Comparison of ENCODE assay signal across 11 cellular contexts in genomic region chr20:51526105-51526470, GRCh38. TPM values are rescaled to one million over a fixed set of nuclear protein-coding genes. Genes with fewer than 3 reads are reported as not detected.
DNase-seq lines count a peak whose midpoint lies in the region; ATAC-seq and TF ChIP-seq lines count a peak whose summit lies in the region.
"Had no signal": no experiment of that assay in that cellular context is flagged by ENCODE, and none has a peak within 500 bp of the region (broad histone marks: within the 10 kb centered on the region; RNA-seq: fewer than 3 reads in every experiment).

No MANE protein-coding gene starts in this region.

- H3K27me3 Mint-ChIP-seq in activated naive CD4-positive, alpha-beta T cell treated with anti-CD3 and anti-CD28 coated beads for 36 hours (ENCODE audit: low read depth), result no peaks in the 10 kb centered on the region

- no peak for TF ChIP-seq POLR2A in stomach (IDR thresholded peaks at IDR 0.05)

- H3K36me3 Mint-ChIP-seq in activated naive CD4-positive, alpha-beta T cell treated with anti-CD3 and anti-CD28 coated beads for 36 hours (ENCODE audit: low read depth), result peaks cover 23% of the 10 kb centered on the region

- TF ChIP-seq CTCF in stomach (IDR thresholded peaks at IDR 0.05), result no peak

- no peak for TF ChIP-seq EP300 in stomach (IDR thresholded peaks at IDR 0.05)

- no peak for ATAC-seq in GM18517 (IDR thresholded peaks at IDR 0.05; ENCODE audit: unreplicated experiment)
- ATAC-seq in GM21367 (IDR thresholded peaks at IDR 0.05; ENCODE audit: unreplicated experiment), result no peak
- ATAC-seq in GM18907 (IDR thresholded peaks at IDR 0.05; ENCODE audit: unreplicated experiment), result no peak

- CTCF ChIA-PET in activated naive CD4-positive, alpha-beta T cell treated with anti-CD3 and anti-CD28 coated beads for 36 hours (lab: Charles Lee), result interaction anchor here (0.5 to 1.9 kb wide), 5 partner anchors 12 to 71 kb away, joined by 3 to 7 read pairs (median 5); no protein-coding TSS in a partner anchor

- no peaks in the 10 kb centered on the region for H3K9me3 Mint-ChIP-seq in activated naive CD4-positive, alpha-beta T cell treated with anti-CD3 and anti-CD28 coated beads for 36 hours

- peaks cover 3 to 31% (median 17%) of the 10 kb centered on the region in 4 donors for H3K36me3 ChIP-seq in stomach
- H3K36me3 ChIP-seq: SJSA1, suprapubic skin had no signal

- H3K4me1 ChIP-seq in stomach, result peaks cover 15 to 61% (median 26%) of the 10 kb centered on the region in 4 donors
- H3K4me1 ChIP-seq: SJSA1 had no signal

- peak overlapping the region; percentile 93 for H3K27ac Mint-ChIP-seq in activated naive CD4-positive, alpha-beta T cell treated with anti-CD3 and anti-CD28 coated beads for 36 hours

- H3K27me3 ChIP-seq in stomach, result no peaks in the 10 kb centered on the region
- H3K27me3 ChIP-seq: suprapubic skin had no signal

- H3K4me3 Mint-ChIP-seq in activated naive CD4-positive, alpha-beta T cell treated with anti-CD3 and anti-CD28 coated beads for 36 hours, result peak overlapping the region; percentile 75

- no peak for DNase-seq in activated naive CD4-positive, alpha-beta T cell treated with anti-CD3 and anti-CD28 coated beads for 36 hours
- DNase-seq in activated naive CD4-positive, alpha-beta T cell treated with anti-CD3 and anti-CD28 coated beads, Interleukin-2, amount 50 U/mL, for 16 hours, result no peak
- DNase-seq in NCI-H2107 (lab: John Stamatoyannopoulos, UW), result peak; percentile 61
- DNase-seq in caudate nucleus (lab: John Stamatoyannopoulos, UW), result no peak
- DNase-seq in stomach, result no peak
- DNase-seq: NCI-H2171 treated with DMSO at 0.1 percent for 48 hours had no signal

- peaks cover 81% of the 10 kb centered on the region for H3K4me1 Mint-ChIP-seq in activated naive CD4-positive, alpha-beta T cell treated with anti-CD3 and anti-CD28 coated beads for 36 hours (ENCODE audit: low read depth)

- H3K9me3 ChIP-seq in stomach, result no peaks in the 10 kb centered on the region
- H3K9me3 ChIP-seq: SJSA1, suprapubic skin had no signal

- intact Hi-C loops in activated naive CD4-positive, alpha-beta T cell treated with anti-CD3 and anti-CD28 coated beads for 36 hours (cut with micrococcal nuclease), result no loop called here
- intact Hi-C loops in stomach (cut with DNase I; ENCODE audit: low total_unique reads), result no loop called here

- H3K27ac ChIP-seq in caudate nucleus (ENCODE audit: low read depth, low read length) (peak overlapping the region; percentile 72), stomach (peak overlapping the region in 4 of 5 donors; percentile 11 to 56 (median 16))
- H3K27ac ChIP-seq: SJSA1, suprapubic skin had no signal

- no peak overlapping the region for H3K4me3 ChIP-seq in stomach
- H3K4me3 ChIP-seq: SJSA1, suprapubic skin had no signal

- 52 to 61% (median 59%) methylated on average over 8 of the region's 8 CpGs for WGBS in stomach, 5 donors

RNA-seq across cellular contexts. Expression of gene NFATC2, which starts 16.4 kb away (rescaled TPM):
- total RNA-seq in activated naive CD4-positive, alpha-beta T cell treated with anti-CD3 and anti-CD28 coated beads for 36 hours, result 10 to 100 TPM; 15.7 to 17.4 TPM
- 10 to 100 TPM in 4 of 5 donors, 1 to 10 TPM in 1; 7.0 to 31.9 (median 11.4) TPM for total RNA-seq in stomach
- 1 to 10 TPM; 1.4 to 6.3 (median 3.2) TPM for polyA plus RNA-seq in stomach
- total RNA-seq: SJSA1 had no signal
